Comparison of ENCODE assay signal across 20 cellular contexts in the genomic region with DNA sequence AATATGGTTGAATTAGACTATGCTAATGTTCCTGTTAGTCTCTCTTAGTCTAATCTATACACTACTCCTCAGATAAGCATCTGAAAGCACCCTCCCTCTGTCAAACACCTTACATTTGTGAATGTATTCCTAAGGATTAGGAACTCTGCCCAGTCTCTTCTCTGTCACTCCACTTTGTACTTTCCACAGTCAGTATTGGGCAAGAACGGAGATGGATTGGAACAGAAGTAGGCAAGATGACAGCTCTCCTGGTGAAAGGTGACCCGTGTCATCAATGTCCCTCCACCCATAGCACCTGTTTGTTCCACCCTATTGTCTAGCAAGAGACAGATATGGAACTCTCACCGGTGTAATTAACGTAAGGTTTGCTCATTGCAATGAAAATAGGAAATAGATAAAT.
DNase-seq lines count a peak whose midpoint lies in the region; ATAC-seq and TF ChIP-seq lines count a peak whose summit lies in the region.
"Had no signal": no experiment of that assay in that cellular context is flagged by ENCODE, and none has a peak within 500 bp of the region (broad histone marks: within the 10 kb centered on the region; RNA-seq: fewer than 3 reads in every experiment).

No MANE protein-coding gene starts in this region.

- H3K36me3 ChIP-seq in BE2C (no peaks in the 10 kb centered on the region), Caco-2 (ENCODE audit: control insufficient read depth, insufficient read depth, low read length) (no peaks in the 10 kb centered on the region)
- H3K36me3 ChIP-seq: BLaER1 treated with 17β-estradiol and CSF1 and Interleukin-3, amounts not matched to agents 10 nM and 100 nM; HAP-1 had no signal

- H3K27me3 Mint-ChIP-seq in Caco-2 (ENCODE audit: insufficient read depth, unreplicated experiment): peaks cover 2% of the 10 kb centered on the region
- H3K27me3 Mint-ChIP-seq: B cell; CD4-positive, alpha-beta T cell; CD8-positive, alpha-beta memory T cell had no signal

- ATAC-seq in Right ventricle myocardium superior (ENCODE audit: poor library complexity): peak; percentile 43

- H3K9me3 ChIP-seq in BE2C (no peaks in the 10 kb centered on the region), Caco-2 (0 out of 2 replicates have a peak, but pooled peaks cover 3% of the 10 kb centered on the region)
- H3K9me3 ChIP-seq: HAP-1 had no signal

- TF ChIP-seq CTCF in dorsolateral prefrontal cortex (IDR thresholded peaks at IDR 0.05 in 54 of 56, conservative IDR thresholded peaks at IDR 0.05 in 2 of 56; ENCODE audit: low read depth in 1 of 56, partially characterized antibody in 56 of 56) (no peak), BE2C (IDR thresholded peaks at IDR 0.05; ENCODE audit: low read depth, low read length) (no peak), Caco-2 (IDR thresholded peaks at IDR 0.05; ENCODE audit: insufficient read depth in 1 of 2, low read depth in 1 of 2, low read length in 1 of 2, severe bottlenecking in 1 of 2, unreplicated experiment in 1 of 2) (no peak)

- POLR2A ChIA-PET in Caco-2 (lab: Charles Lee): no interaction called here

- BruUV-seq in Caco-2 (replicated peaks; lab: Mats Ljungman, UMichigan): no TSS peak

- no peak overlapping the region for H3K27ac Mint-ChIP-seq in Caco-2 (ENCODE audit: unreplicated experiment)
- H3K27ac Mint-ChIP-seq: B cell; CD14-positive monocyte; CD4-positive, alpha-beta T cell; CD8-positive, alpha-beta memory T cell; HFFc6 had no signal

- no peaks in the 10 kb centered on the region for H3K4me1 Mint-ChIP-seq in Caco-2 (ENCODE audit: low read depth, unreplicated experiment)
- H3K4me1 Mint-ChIP-seq: B cell; CD14-positive monocyte; CD8-positive, alpha-beta memory T cell had no signal

- H3K4me3 Mint-ChIP-seq in Caco-2 (ENCODE audit: unreplicated experiment): no peak overlapping the region
- H3K4me3 Mint-ChIP-seq: B cell; CD14-positive monocyte; CD4-positive, alpha-beta T cell; CD8-positive, alpha-beta memory T cell; HFFc6 had no signal

- no peaks in the 10 kb centered on the region for H3K27me3 ChIP-seq in dorsolateral prefrontal cortex
- H3K27me3 ChIP-seq in BE2C: no peaks in the 10 kb centered on the region
- no peaks in the 10 kb centered on the region for H3K27me3 ChIP-seq in Caco-2 (replicated peaks; ENCODE audit: control insufficient read depth, insufficient read depth, low read length)
- H3K27me3 ChIP-seq: BLaER1 treated with 17β-estradiol and CSF1 and Interleukin-3, amounts not matched to agents 10 nM and 100 nM had no signal

- H3K4me1 ChIP-seq in BE2C: no peaks in the 10 kb centered on the region
- no peaks in the 10 kb centered on the region for H3K4me1 ChIP-seq in Caco-2
- H3K4me1 ChIP-seq: HAP-1 had no signal

- peaks cover under 1% of the 10 kb centered on the region for H3K9me3 Mint-ChIP-seq in Caco-2 (ENCODE audit: unreplicated experiment)
- H3K9me3 Mint-ChIP-seq: CD4-positive, alpha-beta T cell had no signal

- peak overlapping the region in 30 of 59 donors; percentile 1 to 84 (median 49) for H3K27ac ChIP-seq in dorsolateral prefrontal cortex
- H3K27ac ChIP-seq: 22Rv1 had no signal

- no peaks in the 10 kb centered on the region for H3K36me3 Mint-ChIP-seq in Caco-2 (ENCODE audit: insufficient read depth, unreplicated experiment)
- H3K36me3 Mint-ChIP-seq: CD14-positive monocyte; CD8-positive, alpha-beta memory T cell had no signal

- DNase-seq in Right ventricle myocardium superior: no peak
- no peak for DNase-seq in cardiac septum (ENCODE audit: low spot score)
- peak; percentile 18 for DNase-seq in NCI-H146 treated with DMSO at 0.1 percent for 48 hours (lab: John Stamatoyannopoulos, UW; ENCODE audit: unreplicated experiment)
- no peak for DNase-seq in dorsolateral prefrontal cortex
- DNase-seq in BE2C: no peak
- no peak for DNase-seq in cerebellar nuclear complex (lab: John Stamatoyannopoulos, UW)
- DNase-seq in Caco-2: no peak
- DNase-seq: Calu3; CD4-positive, alpha-beta T cell; CD8-positive, alpha-beta memory T cell; DMS53; DMS79 treated with DMSO at 0.1 percent for 48 hours; GF-D8; GOT3; HFFc6 had no signal

- intact Hi-C loops in Right ventricle myocardium superior (cut with DNase I): no loop called here
- intact Hi-C loops in cardiac septum (cut with DNase I): no loop called here
- intact Hi-C loops in dorsolateral prefrontal cortex (cut with DNase I): no loop called here
- intact Hi-C loops in Caco-2 (cut with micrococcal nuclease; ENCODE audit: unreplicated experiment): no loop called here

- no peak overlapping the region for H3K4me3 ChIP-seq in dorsolateral prefrontal cortex
- H3K4me3 ChIP-seq in BE2C (ENCODE audit: low read depth, low read length): no peak overlapping the region
- no peak overlapping the region for H3K4me3 ChIP-seq in Caco-2 (ENCODE audit: low read depth, low read length)
- H3K4me3 ChIP-seq: BLaER1 treated with 17β-estradiol and CSF1 and Interleukin-3, amounts not matched to agents 10 nM and 100 nM; HAP-1 had no signal

- CTCF ChIA-PET in Caco-2 (lab: Charles Lee): no interaction called here
